Comparison of ENCODE assay signal across 1 cellular context in genomic region chr19:42268142-42268703, GRCh38.
TF ChIP-seq lines count a peak whose summit lies in the region.

No MANE protein-coding gene starts in this region.

TF ChIP-seq in K562, 482 proteins besides CTCF, POLR2A, EP300 and RAD21 (continued from another document and continues in another):
- TF ChIP-seq REST (CRISPR knock-in tag; IDR thresholded peaks at IDR 0.05; ENCODE audit: low read depth): peak; percentile 79
- no peak for TF ChIP-seq ZBTB8A (IDR thresholded peaks at IDR 0.05; ENCODE audit: partially characterized antibody)
- no peak for TF ChIP-seq CCAR2 (IDR thresholded peaks at IDR 0.05; ENCODE audit: low read depth, low read length)
- peak; percentile 72; the same call in 1 of the 2 replicates for TF ChIP-seq ZNF644 (tag; IDR thresholded peaks at IDR 0.05; ENCODE audit: low read depth)
- TF ChIP-seq ZBTB40 (IDR thresholded peaks at IDR 0.05): no peak
- TF ChIP-seq ZBTB40 (CRISPR knock-in tag; IDR thresholded peaks at IDR 0.05): no peak
- peak; percentile 54; the same call in 1 of the 2 replicates for TF ChIP-seq PHF8 (IDR thresholded peaks at IDR 0.05; ENCODE audit: borderline replicate concordance, low read length)
- peak; percentile 43; the same call in 1 of the 2 replicates for TF ChIP-seq BACH1 (tag; IDR thresholded peaks at IDR 0.05)
- TF ChIP-seq HIVEP1 (CRISPR knock-in tag; IDR thresholded peaks at IDR 0.05): no peak
- no peak for TF ChIP-seq PHF21A (IDR thresholded peaks at IDR 0.05; ENCODE audit: borderline replicate concordance, low read depth)
- TF ChIP-seq BCOR (IDR thresholded peaks at IDR 0.05): no peak
- no peak for TF ChIP-seq PREB (CRISPR knock-in tag; IDR thresholded peaks at IDR 0.05)
- no peak for TF ChIP-seq ZNF785 (CRISPR knock-in tag; IDR thresholded peaks at IDR 0.05)
- no peak for TF ChIP-seq JUNB (CRISPR knock-in tag; conservative IDR thresholded peaks at IDR 0.05)
- no peak for TF ChIP-seq MBD2 (IDR thresholded peaks at IDR 0.05; ENCODE audit: borderline replicate concordance, low read depth)
- TF ChIP-seq HMG20A (CRISPR knock-in tag; conservative IDR thresholded peaks at IDR 0.05): no peak
- TF ChIP-seq RERE (CRISPR knock-in tag; IDR thresholded peaks at IDR 0.05; ENCODE audit: borderline replicate concordance): no peak
- peak; percentile 95 for TF ChIP-seq RNF2 (IDR thresholded peaks at IDR 0.05)
- peak in 1 of 2 experiments; percentile 82; a peak in 2 of 4 replicates for TF ChIP-seq ZNF639 (CRISPR knock-in tag; conservative IDR thresholded peaks at IDR 0.05 in 1 of 2, IDR thresholded peaks at IDR 0.05 in 1 of 2)
- 0 out of 2 replicates have a peak, but pooled peaks have one; percentile 46 for TF ChIP-seq ZNF41 (CRISPR knock-in tag; conservative IDR thresholded peaks at IDR 0.05)
- no peak for TF ChIP-seq PHB2 (IDR thresholded peaks at IDR 0.05; ENCODE audit: low read depth)
- no peak for TF ChIP-seq ZBTB33 (CRISPR knock-in tag; IDR thresholded peaks at IDR 0.05)
- no peak for TF ChIP-seq GABPA (tag; conservative IDR thresholded peaks at IDR 0.05; ENCODE audit: low read depth)
- TF ChIP-seq ZNF76 (CRISPR knock-in tag; IDR thresholded peaks at IDR 0.05; ENCODE audit: borderline replicate concordance): peak; percentile 42; the same call in 1 of the 2 replicates
- TF ChIP-seq ZNF445 (CRISPR knock-in tag; IDR thresholded peaks at IDR 0.05; ENCODE audit: low read depth): no peak
- no peak for TF ChIP-seq U2AF2 (optimal IDR thresholded peaks at IDR 0.05; ENCODE audit: low read depth, low read length)
- TF ChIP-seq STAT6 (CRISPR knock-in tag; IDR thresholded peaks at IDR 0.05): 0 out of 2 replicates have a peak, but pooled peaks have one; percentile 17
- TF ChIP-seq TCF3 (CRISPR knock-in tag; IDR thresholded peaks at IDR 0.05): no peak
- TF ChIP-seq IFI16 (CRISPR knock-in tag; IDR thresholded peaks at IDR 0.05): no peak
- TF ChIP-seq ZNF24 (IDR thresholded peaks at IDR 0.05): no peak
